Comparison of ENCODE assay signal across 19 cellular contexts in the genomic region with DNA sequence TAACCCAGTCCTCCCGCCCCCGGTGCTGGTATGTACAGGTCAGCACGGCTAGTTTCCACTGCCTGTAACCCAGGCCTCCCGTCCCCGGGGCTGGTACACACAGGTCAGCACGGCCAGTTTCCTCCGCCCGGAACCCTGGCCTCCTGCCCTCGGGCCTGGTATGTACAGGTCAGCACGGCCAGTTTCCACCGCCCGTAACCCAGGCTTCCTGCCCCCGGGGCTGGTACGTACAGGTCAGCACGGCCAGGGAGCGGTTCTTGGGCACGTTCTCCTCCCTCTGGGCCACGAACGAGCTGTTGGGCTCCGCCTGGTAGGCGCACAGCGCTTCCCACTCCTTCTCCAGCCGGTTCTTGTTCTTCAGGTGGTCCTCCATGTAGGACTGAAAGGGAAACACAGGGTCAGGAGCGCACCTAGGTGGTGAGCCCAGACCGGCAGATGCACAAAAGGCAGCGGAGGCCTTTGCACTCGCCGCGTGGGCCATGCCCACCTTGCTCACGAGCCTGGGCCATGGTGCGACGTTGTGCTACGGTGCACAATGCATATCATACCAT.
DNase-seq lines count a peak whose midpoint lies in the region; ATAC-seq lines count a peak whose summit lies in the region.
"Had no signal": no experiment of that assay in that cellular context is flagged by ENCODE, and none has a peak within 500 bp of the region (broad histone marks: within the 10 kb centered on the region; RNA-seq: fewer than 3 reads in every experiment).

No MANE protein-coding gene starts in this region.

- H3K27me3 ChIP-seq in BLaER1 = no peaks in the 10 kb centered on the region

- ATAC-seq in left lobe of liver (peak; percentile 51), sciatic nerve (peak; percentile 42)
- ATAC-seq: A549, Right ventricle myocardium inferior had no signal

- no peak overlapping the region for H3K9ac ChIP-seq in BLaER1
- H3K9ac ChIP-seq: GM23248 had no signal

- intact Hi-C loops in sciatic nerve (cut with DNase I) = no loop called here

- H3K27ac ChIP-seq in BLaER1 = no peak overlapping the region
- H3K27ac ChIP-seq: A549, GM23248 had no signal

- no peak overlapping the region for H3K4me3 ChIP-seq in BLaER1
- H3K4me3 ChIP-seq: A549, GM23248, HAP-1 had no signal

- DNase-seq in ELF-1 (ENCODE audit: low read depth, low spot score) (peak; percentile 29), left lobe of liver (ENCODE audit: low spot score) (no peak), sciatic nerve (ENCODE audit: low spot score) (peak; percentile 42), Ammon's horn (ENCODE audit: low spot score) (no peak), HUDEP-2 (lab: John Stamatoyannopoulos, UW; ENCODE audit: unreplicated experiment in 76 of 76) (no peak)
- DNase-seq in stimulated activated CD4-positive, alpha-beta T cell treated with anti-CD3 and anti-CD28 coated beads, Interleukin-12 subunit alpha, Interleukin-12 subunit beta, amount 100 ng/mL, for 4 hours = no peak
- DNase-seq: C1 segment of cervical spinal cord; GDM1; GM23248; NCI-H1105; NCI-H1694 treated with DMSO at 0.1 percent for 48 hours; NCI-H2107; NCI-H510A; NCI-H748 treated with DMSO at 0.1 percent for 48 hours; NK-92 treated with Interleukin-12 subunit alpha and Interleukin-12 subunit beta, amount 100 ng/mL, for 24 hours had no signal

- H4K20me1 ChIP-seq in BLaER1 = no peaks in the 10 kb centered on the region

- 0 out of 2 replicates have a peak overlapping the region, but pooled peaks have one; percentile 36 for H3K4me2 ChIP-seq in BLaER1
- H3K4me2 ChIP-seq: A549 had no signal

- H3K4me1 ChIP-seq in BLaER1 = peaks cover 39% of the 10 kb centered on the region
- H3K4me1 ChIP-seq: A549, HAP-1 had no signal

- H3K9me3 ChIP-seq in BLaER1 = no peaks in the 10 kb centered on the region
- H3K9me3 ChIP-seq: A549, HAP-1 had no signal

- H3K36me3 ChIP-seq in BLaER1 = no peaks in the 10 kb centered on the region
- H3K36me3 ChIP-seq: HAP-1 had no signal

Comparison
In these comparisons a context has a peak if more than half of its experiments do, and no peak if none do; other contexts are left out.
1. DNase-seq: peak in ELF-1 (single experiment) and sciatic nerve (single experiment); none in left lobe of liver (single experiment), Ammon's horn (single experiment), HUDEP-2 (0 of 76) and stimulated activated CD4-positive, alpha-beta T cell treated with anti-CD3 and anti-CD28 coated beads, Interleukin-12 subunit alpha, Interleukin-12 subunit beta, amount 100 ng/mL, for 4 hours (single experiment).